In the genomic region with DNA sequence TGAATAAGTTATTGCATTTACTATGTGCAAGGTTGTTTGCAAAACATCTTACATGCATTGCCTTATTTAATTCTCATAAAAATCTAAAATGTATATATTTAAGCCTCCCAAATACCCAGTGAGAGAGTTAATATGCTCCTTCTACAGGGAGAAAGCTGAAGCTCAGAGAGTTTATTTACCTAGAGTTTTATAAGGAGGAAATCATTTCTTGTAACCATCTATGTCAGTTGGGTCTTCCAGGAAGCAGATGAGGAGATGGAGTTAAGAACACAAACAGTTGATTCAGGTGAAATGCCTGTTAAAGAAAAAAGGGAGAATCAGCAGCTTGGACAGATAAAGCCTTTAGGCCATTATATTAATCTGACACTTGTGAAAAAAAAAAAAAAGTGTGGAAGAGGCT, we compare ENCODE assay signal across 15 cellular contexts.
A peak's percentile ranks its signal among the peaks of the same experiment; 100 is the strongest.
DNase-seq lines count a peak whose midpoint lies in the region; ATAC-seq and TF ChIP-seq lines count a peak whose summit lies in the region.
"Had no signal": no experiment of that assay in that cellular context is flagged by ENCODE, and none has a peak within 500 bp of the region (broad histone marks: within the 10 kb centered on the region; RNA-seq: fewer than 3 reads in every experiment).

No MANE protein-coding gene starts in this region.

- no peaks in the 10 kb centered on the region for H3K9me2 ChIP-seq in Loucy (replicated peaks; ENCODE audit: low read depth, low read length)

- peak overlapping the region; percentile 17 for H3K4me2 ChIP-seq in Loucy (ENCODE audit: low read depth, low read length, poor library complexity, severe bottlenecking)
- H3K4me2 ChIP-seq: GM23338 had no signal

- peak; percentile 47 for ATAC-seq in mucosa of descending colon
- no peak for ATAC-seq in GM21619 (IDR thresholded peaks at IDR 0.05; ENCODE audit: unreplicated experiment)
- no peak for ATAC-seq in GM18517 (IDR thresholded peaks at IDR 0.05; ENCODE audit: unreplicated experiment)
- ATAC-seq: CD8-positive, alpha-beta T cell; GM23338; HCT116 had no signal

- H3K9me3 ChIP-seq in Loucy (ENCODE audit: insufficient read depth, low read depth, low read length) (no peaks in the 10 kb centered on the region), mucosa of descending colon (no peaks in the 10 kb centered on the region), spleen (no peaks in the 10 kb centered on the region)

- no peaks in the 10 kb centered on the region for H4K20me1 ChIP-seq in Loucy (ENCODE audit: insufficient read depth, low read length, poor library complexity, severe bottlenecking)

- TF ChIP-seq POLR2A in spleen (IDR thresholded peaks at IDR 0.05) = no peak

- H3K27me3 ChIP-seq in Loucy (ENCODE audit: insufficient read depth, low read length, poor library complexity, severe bottlenecking) (no peaks in the 10 kb centered on the region), spleen (replicated peaks in 1 of 7) (no peaks in the 10 kb centered on the region)

- H3K36me3 ChIP-seq in Loucy (ENCODE audit: insufficient read depth, low read length) (no peaks in the 10 kb centered on the region), mucosa of descending colon (ENCODE audit: low read depth) (no peaks in the 10 kb centered on the region), spleen (no peaks in the 10 kb centered on the region)

- no peaks in the 10 kb centered on the region for H3K79me2 ChIP-seq in Loucy (ENCODE audit: insufficient read depth, low read length)

- H3K4me1 ChIP-seq in Loucy (ENCODE audit: insufficient read depth, low read length, poor library complexity, severe bottlenecking) = peaks cover 15% of the 10 kb centered on the region
- H3K4me1 ChIP-seq in mucosa of descending colon (ENCODE audit: low read depth) = peaks cover 4% of the 10 kb centered on the region
- H3K4me1 ChIP-seq in spleen = no peaks in the 10 kb centered on the region

- intact Hi-C loops in mucosa of descending colon (cut with DNase I, micrococcal nuclease) (no loop called here), spleen (cut with DNase I; ENCODE audit: low total_unique reads) (no loop called here)

- H2AFZ ChIP-seq in Loucy (ENCODE audit: low read length) = 0 out of 2 replicates have a peak overlapping the region, but pooled peaks have one; percentile 7
- H2AFZ ChIP-seq: GM23338 had no signal

- no peak overlapping the region for H3K27ac ChIP-seq in spleen

- DNase-seq in ecto neural progenitor cell (ENCODE audit: low spot score) (peak; percentile 1), mucosa of descending colon (no peak), spleen (no peak)
- DNase-seq: C1 segment of cervical spinal cord; Caco-2; CD4-positive, CD25-positive, alpha-beta regulatory T cell; CD8-positive, alpha-beta T cell; DMS153; DND-41; H9 had no signal

- no peak overlapping the region for H3K9ac ChIP-seq in Loucy (ENCODE audit: low read depth, low read length, poor library complexity, severe bottlenecking)

- H3F3A ChIP-seq in Loucy (ENCODE audit: low read depth) = no peaks in the 10 kb centered on the region

- TF ChIP-seq CTCF in Loucy (conservative IDR thresholded peaks at IDR 0.05; ENCODE audit: low read length) (no peak), mucosa of descending colon (IDR thresholded peaks at IDR 0.05) (no peak), spleen (IDR thresholded peaks at IDR 0.05 in 8 of 11, conservative IDR thresholded peaks at IDR 0.05 in 3 of 11) (no peak)

- H3K4me3 ChIP-seq in Loucy (ENCODE audit: low read length, poor library complexity, severe bottlenecking) = no peak overlapping the region
- H3K4me3 ChIP-seq in mucosa of descending colon = no peak overlapping the region
- H3K4me3 ChIP-seq in spleen = no peak overlapping the region
- H3K4me3 ChIP-seq: GM23338 had no signal
